Comparison of ENCODE assay signal across 8 cellular contexts in genomic region chr15:75639191-75639708, GRCh38. TPM values are rescaled to one million over a fixed set of nuclear protein-coding genes. Genes with fewer than 3 reads are reported as not detected.
DNase-seq lines count a peak whose midpoint lies in the region; ATAC-seq, FAIRE-seq and TF ChIP-seq lines count a peak whose summit lies in the region.

No MANE protein-coding gene starts in this region.

- H3K9me3 Mint-ChIP-seq in HFFc6 (no peaks in the 10 kb centered on the region), glutamatergic neuron (ENCODE audit: unreplicated experiment) (peaks cover 2% of the 10 kb centered on the region)
- H3K9me3 Mint-ChIP-seq in activated CD4-positive, alpha-beta memory T cell treated with anti-CD3 and anti-CD28 coated beads for 36 hours, result no peaks in the 10 kb centered on the region

- POLR2A ChIA-PET in activated CD4-positive, alpha-beta memory T cell treated with anti-CD3 and anti-CD28 coated beads for 36 hours (lab: Charles Lee), result interaction anchor here (1.0 to 3.2 kb wide), 13 partner anchors 8 to 270 kb away, joined by 3 to 45 read pairs (median 5); partner anchors contain the start of genes MAN2C1, PTPN9, SIN3A and SNUPN

- peak overlapping the region; percentile 95 to 99 for H3K27ac ChIP-seq in small intestine (ENCODE audit: low read depth in 1 of 2, low read length in 1 of 2)

- no peak for DNase-seq in HFFc6
- DNase-seq in activated CD4-positive, alpha-beta memory T cell treated with anti-CD3 and anti-CD28 coated beads for 36 hours, result no peak
- DNase-seq in glutamatergic neuron, result no peak
- no peak for DNase-seq in small intestine
- no peak for DNase-seq in germinal center (ENCODE audit: low spot score)
- no peak for DNase-seq in cerebellum (ENCODE audit: low spot score)

- no peaks in the 10 kb centered on the region for H3K9me3 ChIP-seq in small intestine (ENCODE audit: control insufficient read depth, low read depth)

- H3K36me3 Mint-ChIP-seq in HFFc6 (ENCODE audit: low read depth) (peaks cover 7% of the 10 kb centered on the region), glutamatergic neuron (ENCODE audit: unreplicated experiment) (no peaks in the 10 kb centered on the region)
- peaks cover 23% of the 10 kb centered on the region for H3K36me3 Mint-ChIP-seq in activated CD4-positive, alpha-beta memory T cell treated with anti-CD3 and anti-CD28 coated beads for 36 hours

- H3K36me3 ChIP-seq in small intestine (ENCODE audit: control insufficient read depth in 2 of 2, insufficient read depth in 2 of 2, low read length in 2 of 2), result no peaks in the 10 kb centered on the region

- ATAC-seq in GM19395 (IDR thresholded peaks at IDR 0.05; ENCODE audit: unreplicated experiment), result no peak
- no peak for ATAC-seq in GM21367 (IDR thresholded peaks at IDR 0.05; ENCODE audit: unreplicated experiment)

- peak overlapping the region; percentile 89 for H3K4me3 Mint-ChIP-seq in HFFc6
- H3K4me3 Mint-ChIP-seq in activated CD4-positive, alpha-beta memory T cell treated with anti-CD3 and anti-CD28 coated beads for 36 hours, result peak overlapping the region; percentile 86
- peak overlapping the region; percentile 92 for H3K4me3 Mint-ChIP-seq in glutamatergic neuron (ENCODE audit: unreplicated experiment)

- H3K27me3 ChIP-seq in small intestine (ENCODE audit: control insufficient read depth in 2 of 2, insufficient read depth in 2 of 2, low read length in 2 of 2), result no peaks in the 10 kb centered on the region

- H3K27ac Mint-ChIP-seq in HFFc6 (peak overlapping the region; percentile 93), glutamatergic neuron (ENCODE audit: unreplicated experiment) (peak overlapping the region; percentile 73)
- peak overlapping the region; percentile 86 for H3K27ac Mint-ChIP-seq in activated CD4-positive, alpha-beta memory T cell treated with anti-CD3 and anti-CD28 coated beads for 36 hours

- H3K4me1 Mint-ChIP-seq in HFFc6 (ENCODE audit: low read depth), result peaks cover 54% of the 10 kb centered on the region
- H3K4me1 Mint-ChIP-seq in activated CD4-positive, alpha-beta memory T cell treated with anti-CD3 and anti-CD28 coated beads for 36 hours (ENCODE audit: low read depth), result peaks cover 27% of the 10 kb centered on the region
- peaks cover 5% of the 10 kb centered on the region for H3K4me1 Mint-ChIP-seq in glutamatergic neuron (ENCODE audit: low read depth, unreplicated experiment)

- TF ChIP-seq CTCF in HFFc6 (IDR thresholded peaks at IDR 0.05), result no peak
- no peak for TF ChIP-seq CTCF in glutamatergic neuron (IDR thresholded peaks at IDR 0.05; ENCODE audit: partially characterized antibody, unreplicated experiment)

- CTCF ChIA-PET in activated CD4-positive, alpha-beta memory T cell treated with anti-CD3 and anti-CD28 coated beads for 36 hours (lab: Charles Lee), result interaction anchor here (0.5 to 6.3 kb wide), 11 partner anchors 8 to 284 kb away, joined by 3 to 69 read pairs (median 14); partner anchors contain the start of genes MAN2C1, PTPN9, SIN3A and SNUPN

- no peak for FAIRE-seq in small intestine (lab: Jason Lieb, UNC)

- H3K4me1 ChIP-seq in small intestine (ENCODE audit: control insufficient read depth in 2 of 2, insufficient read depth in 1 of 2, low read depth in 1 of 2, low read length in 1 of 2), result peaks cover 4 to 6% of the 10 kb centered on the region in 2 donors

- H3K27me3 Mint-ChIP-seq in HFFc6 (ENCODE audit: insufficient read depth), result peaks cover under 1% of the 10 kb centered on the region; the same call in 1 of the 2 replicates
- H3K27me3 Mint-ChIP-seq in activated CD4-positive, alpha-beta memory T cell treated with anti-CD3 and anti-CD28 coated beads for 36 hours, result no peaks in the 10 kb centered on the region
- no peaks in the 10 kb centered on the region for H3K27me3 Mint-ChIP-seq in glutamatergic neuron (ENCODE audit: unreplicated experiment)

- WGBS in small intestine, 3 donors, result 1 to 2% (median 1%) methylated on average over 16 of the region's 16 CpGs

- H3K4me3 ChIP-seq in small intestine (ENCODE audit: low read depth in 1 of 2, low read length in 2 of 2), result peak overlapping the region; percentile 67 to 89

- intact Hi-C loops in activated CD4-positive, alpha-beta memory T cell treated with anti-CD3 and anti-CD28 coated beads for 36 hours (cut with micrococcal nuclease), result no loop called here

RNA-seq across cellular contexts. Expression of gene IMP3, which starts 0.8 kb away (rescaled TPM):
- total RNA-seq in HFFc6 (2021; fragmentation: NEBNext Ultra II Directional; extraction: Animal tissue kit (Norgen Biotek cat#: 25700)), result 10 to 100 TPM; 55.1 to 62.9 (median 58.7) TPM
- 10 to 100 TPM; 71.7 to 72.4 TPM for total RNA-seq in activated CD4-positive, alpha-beta memory T cell treated with anti-CD3 and anti-CD28 coated beads for 36 hours
- total RNA-seq in glutamatergic neuron (ENCODE audit: unreplicated experiment) (33.6 TPM), cerebellum (26.3 TPM)
- 100 to 1,000 TPM in 1 of 3 donors, 10 to 100 TPM in 2; 93.2 to 139 (median 93.3) TPM for polyA plus RNA-seq in small intestine

RNA-seq across cellular contexts. Expression of gene SNX33, which starts 8.5 kb away (rescaled TPM):
- total RNA-seq in HFFc6 (2021; fragmentation: NEBNext Ultra II Directional; extraction: Animal tissue kit (Norgen Biotek cat#: 25700)), result 10 to 100 TPM; 23.3 to 28.1 (median 25.3) TPM
- 1 to 10 TPM; 3.0 to 3.2 TPM for total RNA-seq in activated CD4-positive, alpha-beta memory T cell treated with anti-CD3 and anti-CD28 coated beads for 36 hours
- 21.2 TPM for total RNA-seq in glutamatergic neuron (ENCODE audit: unreplicated experiment)
- polyA plus RNA-seq in small intestine, result 10 to 100 TPM; 11.0 to 18.0 (median 12.4) TPM
- total RNA-seq in cerebellum, result 4.3 TPM

RNA-seq across cellular contexts. Expression of gene SNUPN, which starts 13.7 kb away (rescaled TPM):
- total RNA-seq in HFFc6 (2021; fragmentation: NEBNext Ultra II Directional; extraction: Animal tissue kit (Norgen Biotek cat#: 25700)), result 10 to 100 TPM; 22.5 to 28.4 (median 25.1) TPM
- 10 to 100 TPM; 33.4 to 34.2 TPM for total RNA-seq in activated CD4-positive, alpha-beta memory T cell treated with anti-CD3 and anti-CD28 coated beads for 36 hours
- total RNA-seq in glutamatergic neuron (ENCODE audit: unreplicated experiment), result 15.5 TPM
- polyA plus RNA-seq in small intestine, result 10 to 100 TPM; 19.5 to 24.6 (median 22.1) TPM
- total RNA-seq in cerebellum, result 16.5 TPM
